ENCODE assay signal across 21 cellular contexts in the genomic region with DNA sequence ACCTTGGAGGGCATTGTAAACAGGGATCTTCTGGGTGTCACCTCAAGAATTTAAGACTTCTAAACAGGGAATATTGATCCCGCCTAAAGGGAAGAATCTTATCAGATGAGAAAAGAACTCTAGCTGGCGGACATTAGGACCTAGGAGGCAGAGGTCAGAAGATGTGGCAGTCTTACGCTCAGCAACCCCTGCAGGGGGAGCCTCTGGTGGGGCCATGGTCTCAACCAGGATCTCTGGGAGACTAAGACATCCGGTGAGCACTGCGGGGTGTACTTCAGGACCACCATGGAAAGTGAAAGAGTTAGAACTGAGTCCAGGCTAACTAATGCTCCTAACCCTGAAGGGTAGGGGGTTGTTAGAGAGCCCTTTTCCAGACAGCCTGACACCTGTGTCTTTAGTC.
DNase-seq lines count a peak whose midpoint lies in the region; ATAC-seq, FAIRE-seq and TF ChIP-seq lines count a peak whose summit lies in the region.
"Had no signal": no experiment of that assay in that cellular context is flagged by ENCODE, and none has a peak within 500 bp of the region (broad histone marks: within the 10 kb centered on the region; RNA-seq: fewer than 3 reads in every experiment).

No MANE protein-coding gene starts in this region.

- H3K4me1 Mint-ChIP-seq in nephron: no peaks in the 10 kb centered on the region
- H3K4me1 Mint-ChIP-seq in activated naive CD8-positive, alpha-beta T cell treated with anti-CD3 and anti-CD28 coated beads for 36 hours: no peaks in the 10 kb centered on the region
- H3K4me1 Mint-ChIP-seq: CD4-positive, CD25-positive, alpha-beta regulatory T cell had no signal

- no peak for ATAC-seq in gastrocnemius medialis

- no peak overlapping the region for H4K91ac ChIP-seq in H1 (replicated peaks; ENCODE audit: insufficient read length, low read length)

- H3K36me3 ChIP-seq in HUES6 (ENCODE audit: control insufficient read depth, insufficient read depth, low read length) (no peaks in the 10 kb centered on the region), H1 (ENCODE audit: control insufficient read depth in 2 of 4, insufficient read depth in 4 of 4, low read length in 3 of 4) (no peaks in the 10 kb centered on the region), gastrocnemius medialis (no peaks in the 10 kb centered on the region)
- H3K36me3 ChIP-seq: BE2C, Peyer's patch, SJSA1 had no signal

- TF ChIP-seq POLR2A in H1 (IDR thresholded peaks at IDR 0.05; ENCODE audit: control extremely low read depth in 1 of 2, low read depth in 2 of 2, low read length in 2 of 2): no peak
- TF ChIP-seq POLR2A in gastrocnemius medialis (IDR thresholded peaks at IDR 0.05): no peak

- no peaks in the 10 kb centered on the region for H3K36me3 Mint-ChIP-seq in nephron (ENCODE audit: low read depth)
- H3K36me3 Mint-ChIP-seq in activated naive CD8-positive, alpha-beta T cell treated with anti-CD3 and anti-CD28 coated beads for 36 hours: no peaks in the 10 kb centered on the region
- H3K36me3 Mint-ChIP-seq: CD4-positive, CD25-positive, alpha-beta regulatory T cell had no signal

- H2BK15ac ChIP-seq in H1 (ENCODE audit: low read length): no peak overlapping the region

- no peak overlapping the region for H4K5ac ChIP-seq in H1 (ENCODE audit: insufficient read length, low read depth, low read length)

- no peak overlapping the region for H3K27ac Mint-ChIP-seq in nephron
- H3K27ac Mint-ChIP-seq in activated naive CD8-positive, alpha-beta T cell treated with anti-CD3 and anti-CD28 coated beads for 36 hours: no peak overlapping the region
- H3K27ac Mint-ChIP-seq: CD4-positive, CD25-positive, alpha-beta regulatory T cell had no signal

- WGBS in H1 (ENCODE audit: extremely low coverage in 1 of 2, insufficient coverage in 1 of 2, insufficient read length in 1 of 2, insufficient replicate concordance in 2 of 2, low coverage in 1 of 2, low lambda C conversion rate in 2 of 2, missing lambda C conversion rate in 1 of 2), 2 experiments: 67% methylated on average over 5 of the region's 5 CpGs; no CpG with 5 or more reads in 1 of the 2 experiments

- H2BK20ac ChIP-seq in H1 (ENCODE audit: low read length): no peak overlapping the region

- TF ChIP-seq EP300 in H1 (IDR thresholded peaks at IDR 0.05; ENCODE audit: borderline replicate concordance in 1 of 2, low read depth in 2 of 2, low read length in 2 of 2): no peak

- H4K20me1 ChIP-seq in H1 (replicated peaks in 1 of 2; ENCODE audit: control insufficient read depth in 1 of 2, insufficient read depth in 2 of 2, low read length in 2 of 2): no peaks in the 10 kb centered on the region

- peak overlapping the region; percentile 75; the same call in 1 of the 2 replicates for H2AFZ ChIP-seq in H1 (ENCODE audit: low read length)

- H2BK12ac ChIP-seq in H1 (ENCODE audit: low read depth, low read length): no peak overlapping the region

- H3K4me2 ChIP-seq in H1 (ENCODE audit: insufficient read depth in 1 of 2, low read depth in 2 of 2, low read length in 2 of 2): peak overlapping the region in 1 of 2 experiments; percentile 61; a peak in 2 of 4 replicates
- H3K4me2 ChIP-seq: KMS-11 had no signal

- H3K79me2 ChIP-seq in H1 (ENCODE audit: control insufficient read depth in 1 of 2, insufficient read depth in 2 of 2, low read length in 2 of 2): no peaks in the 10 kb centered on the region

- no peak overlapping the region for H3K18ac ChIP-seq in H1 (ENCODE audit: extremely low read depth, low read length)

- H3K9me3 ChIP-seq in HUES6 (ENCODE audit: control insufficient read depth, insufficient read depth, low read depth, low read length) (no peaks in the 10 kb centered on the region), H1 (ENCODE audit: insufficient read depth in 2 of 2, low read depth in 1 of 2, low read length in 1 of 2) (no peaks in the 10 kb centered on the region), gastrocnemius medialis (no peaks in the 10 kb centered on the region)
- H3K9me3 ChIP-seq: BE2C, Peyer's patch, SJSA1 had no signal

- no peaks in the 10 kb centered on the region for H3K27me3 Mint-ChIP-seq in nephron (ENCODE audit: low read depth)
- H3K27me3 Mint-ChIP-seq in activated naive CD8-positive, alpha-beta T cell treated with anti-CD3 and anti-CD28 coated beads for 36 hours: no peaks in the 10 kb centered on the region
- H3K27me3 Mint-ChIP-seq: CD4-positive, CD25-positive, alpha-beta regulatory T cell had no signal

- TF ChIP-seq CTCF in H1 (IDR thresholded peaks at IDR 0.05; ENCODE audit: control extremely low read depth in 1 of 3, insufficient read depth in 1 of 3, low read depth in 1 of 3, low read length in 3 of 3) (peak; percentile 15 to 37 (median 24)), nephron (IDR thresholded peaks at IDR 0.05; ENCODE audit: unreplicated experiment in 3 of 3) (no peak), gastrocnemius medialis (IDR thresholded peaks at IDR 0.05 in 4 of 5, conservative IDR thresholded peaks at IDR 0.05 in 1 of 5) (no peak)

- H3K4me1 ChIP-seq in HUES6 (ENCODE audit: control insufficient read depth, insufficient read depth, low read length) (peaks cover 5% of the 10 kb centered on the region), H1 (replicated peaks in 1 of 4; ENCODE audit: control insufficient read depth in 3 of 4, insufficient read depth in 4 of 4, low read length in 3 of 4) (0 out of 7 replicates have a peak, but pooled peaks cover 0 to 2% (median 0%) of the 10 kb centered on the region in 4 experiments), gastrocnemius medialis (no peaks in the 10 kb centered on the region)
- H3K4me1 ChIP-seq: BE2C, Peyer's patch, SJSA1 had no signal

- H3K9ac ChIP-seq in HUES6 (ENCODE audit: low read length) (no peak overlapping the region), H1 (replicated peaks in 1 of 4; ENCODE audit: extremely low read depth in 1 of 4, low read depth in 3 of 4, low read length in 3 of 4) (no peak overlapping the region)
- H3K9ac ChIP-seq: KMS-11 had no signal

- H3K4ac ChIP-seq in H1 (replicated peaks; ENCODE audit: insufficient read length, low read depth, low read length): no peak overlapping the region

- no peaks in the 10 kb centered on the region for H3K23me2 ChIP-seq in H1 (ENCODE audit: low read depth, low read length)

- no peak for FAIRE-seq in H1 (lab: Jason Lieb, UNC)
- FAIRE-seq: A204.1, H54 had no signal

- H3K4me3 Mint-ChIP-seq in nephron: peak overlapping the region in 2 of 3 experiments; percentile 3 to 36
- H3K4me3 Mint-ChIP-seq in activated naive CD8-positive, alpha-beta T cell treated with anti-CD3 and anti-CD28 coated beads for 36 hours: no peak overlapping the region
- H3K4me3 Mint-ChIP-seq: CD4-positive, CD25-positive, alpha-beta regulatory T cell had no signal

- DNase-seq in ELF-1 (ENCODE audit: low read depth, low spot score): peak; percentile 35
- DNase-seq in H1 (ENCODE audit: low read depth in 1 of 2, low spot score in 2 of 2): peak in 1 of 2 experiments; percentile 49
- no peak for DNase-seq in SW480 (ENCODE audit: low spot score)
- no peak for DNase-seq in activated naive CD4-positive, alpha-beta T cell treated with Interleukin-2 at 50 U/mL for 16 hours
- no peak for DNase-seq in gastrocnemius medialis
- no peak for DNase-seq in activated naive CD8-positive, alpha-beta T cell treated with anti-CD3 and anti-CD28 coated beads for 36 hours
- DNase-seq: BE2C; CD4-positive, CD25-positive, alpha-beta regulatory T cell; DMS153; EL; NCI-H1417 treated with DMSO at 0.1 percent for 48 hours; NCI-H2029; NCI-H2171; NCI-H526 treated with DMSO at 0.1 percent for 48 hours; Peyer's patch had no signal

- H3K14ac ChIP-seq in H1 (ENCODE audit: insufficient read length): no peak overlapping the region

- no peak overlapping the region for H2AK5ac ChIP-seq in H1 (ENCODE audit: low read depth, low read length)

- CTCF ChIA-PET in H1 (lab: Charles Lee; ENCODE audit: partially characterized antibody): interaction anchor here (0.9 to 1.8 kb wide), 5 partner anchors 8 to 387 kb away, joined by 3 to 5 read pairs (median 3); no protein-coding TSS in a partner anchor

- POLR2A ChIA-PET in H1 (lab: Charles Lee; ENCODE audit: partially characterized antibody): no interaction called here

- TF ChIP-seq RAD21 in H1 (IDR thresholded peaks at IDR 0.05 in 1 of 2, conservative IDR thresholded peaks at IDR 0.05 in 1 of 2; ENCODE audit: low read depth in 2 of 2, low read length in 2 of 2): peak in 1 of 2 experiments; percentile 13; a peak in 1 of 4 replicates

- H4K8ac ChIP-seq in H1 (ENCODE audit: extremely low read depth, insufficient read depth, low read length): no peak overlapping the region

- H3K23ac ChIP-seq in H1 (ENCODE audit: insufficient read length): no peak overlapping the region

- H3K79me1 ChIP-seq in H1 (ENCODE audit: low read depth, low read length): no peaks in the 10 kb centered on the region

- H3K27me3 ChIP-seq in HUES6 (ENCODE audit: control insufficient read depth, insufficient read depth, low read length) (no peaks in the 10 kb centered on the region), H1 (replicated peaks in 1 of 4; ENCODE audit: control insufficient read depth in 3 of 4, extremely low read depth in 1 of 4, insufficient read depth in 3 of 4, low read length in 3 of 4) (no peaks in the 10 kb centered on the region), gastrocnemius medialis (no peaks in the 10 kb centered on the region)
- H3K27me3 ChIP-seq: BE2C, Peyer's patch, SJSA1 had no signal

- no peak overlapping the region for H3K56ac ChIP-seq in H1 (replicated peaks; ENCODE audit: insufficient read length, low read depth, low read length)

- no peak overlapping the region for H2BK120ac ChIP-seq in H1 (replicated peaks; ENCODE audit: low read depth, low read length)

- in situ Hi-C loops in gastrocnemius medialis (cut with MboI; ENCODE audit: low sequenced_read_pairs in 4 of 4): no loop called here

- H3K9me3 Mint-ChIP-seq in nephron: no peaks in the 10 kb centered on the region
- H3K9me3 Mint-ChIP-seq in activated naive CD8-positive, alpha-beta T cell treated with anti-CD3 and anti-CD28 coated beads for 36 hours: peaks cover 7% of the 10 kb centered on the region

- no peak overlapping the region for H2BK5ac ChIP-seq in H1 (ENCODE audit: low read depth, low read length)

- H3K4me3 ChIP-seq in HUES6 (ENCODE audit: low read depth, low read length): peak overlapping the region; percentile 47
- peak overlapping the region in 1 of 4 experiments; percentile 28; a peak in 1 of 8 replicates for H3K4me3 ChIP-seq in H1 (ENCODE audit: extremely low read depth in 1 of 4, insufficient read depth in 2 of 4, low read depth in 3 of 4, low read length in 4 of 4)
- H3K4me3 ChIP-seq in gastrocnemius medialis: no peak overlapping the region
- H3K4me3 ChIP-seq: Peyer's patch, SJSA1 had no signal

- no peak overlapping the region for H3K27ac ChIP-seq in HUES6 (ENCODE audit: low read depth, low read length)
- no peak overlapping the region for H3K27ac ChIP-seq in H1 (ENCODE audit: low read depth, low read length)
- no peak overlapping the region for H3K27ac ChIP-seq in gastrocnemius medialis
- H3K27ac ChIP-seq: KMS-11, Peyer's patch, SJSA1 had no signal

- intact Hi-C loops in gastrocnemius medialis (cut with DNase I; ENCODE audit: low total_unique reads): no loop called here

TF ChIP-seq in H1, 55 proteins besides CTCF, POLR2A, EP300 and RAD21 (continues in another document):
- TF ChIP-seq TAF7 (optimal IDR thresholded peaks at IDR 0.05; ENCODE audit: borderline replicate concordance, low read depth, low read length) (no peak), GABPA (IDR thresholded peaks at IDR 0.05; ENCODE audit: borderline replicate concordance, insufficient read depth, low read length) (no peak)

Comparison
In these comparisons a context has a peak if more than half of its experiments do, and no peak if none do; other contexts are left out.
1. CTCF ChIP-seq: peak in H1 (3 of 3); none in nephron (0 of 3) and gastrocnemius medialis (0 of 5).